Comparison of ENCODE assay signal across 8 cellular contexts in genomic region chr10:15725603-15726002, GRCh38. TPM values are rescaled to one million over a fixed set of nuclear protein-coding genes. Genes with fewer than 3 reads are reported as not detected.
DNase-seq lines count a peak whose midpoint lies in the region; ATAC-seq, FAIRE-seq and TF ChIP-seq lines count a peak whose summit lies in the region.

No MANE protein-coding gene starts in this region.

- no peaks in the 10 kb centered on the region for H3K4me1 Mint-ChIP-seq in astrocyte (ENCODE audit: low read depth, unreplicated experiment)

- no peaks in the 10 kb centered on the region for H4K20me1 ChIP-seq in astrocyte (ENCODE audit: insufficient read depth, low read length)

- H3K9me3 ChIP-seq in astrocyte (ENCODE audit: insufficient read depth, low read depth, low read length) = no peaks in the 10 kb centered on the region

- H3K9ac ChIP-seq in astrocyte (ENCODE audit: low read length) = no peak overlapping the region

- in situ Hi-C loops in KBM-7 (cut with MboI; ENCODE audit: low pct_unique_long_range_greater_than_20kb, low sequenced_read_pairs) = no loop called here

- peak; percentile 9 for FAIRE-seq in astrocyte (lab: Jason Lieb, UNC)
- no peak for FAIRE-seq in urothelium cell line (lab: Jason Lieb, UNC)

- DNase-seq in NCI-H2227 (lab: John Stamatoyannopoulos, UW; ENCODE audit: unreplicated experiment) (peak; percentile 8), NCI-H2227 treated with DMSO at 0.1 percent for 48 hours (lab: John Stamatoyannopoulos, UW) (no peak), KBM-7 (peak; percentile 48), astrocyte (ENCODE audit: low read depth) (peak; percentile 32), iris pigment epithelial cell (ENCODE audit: low read depth) (peak; percentile 67), urothelium cell line (ENCODE audit: low spot score) (peak; percentile 73), T-helper 1 cell (no peak)

- peak overlapping the region; percentile 5 for H2AFZ ChIP-seq in astrocyte (ENCODE audit: low read depth, low read length)

- H3K27ac ChIP-seq in astrocyte (ENCODE audit: low read depth, low read length) = no peak overlapping the region

- H3K36me3 Mint-ChIP-seq in astrocyte (ENCODE audit: low read depth, unreplicated experiment) = no peaks in the 10 kb centered on the region

- H3K4me1 ChIP-seq in astrocyte (ENCODE audit: insufficient read depth, low read length) = no peaks in the 10 kb centered on the region

- no peaks in the 10 kb centered on the region for H3K36me3 ChIP-seq in astrocyte (ENCODE audit: insufficient read depth, low read length)

- H3K4me2 ChIP-seq in astrocyte (ENCODE audit: low read length) = no peak overlapping the region

- no peaks in the 10 kb centered on the region for H3K79me2 ChIP-seq in astrocyte (ENCODE audit: insufficient read depth, low read length)

- no peak overlapping the region for H3K27ac Mint-ChIP-seq in astrocyte (ENCODE audit: unreplicated experiment)

- peaks cover 13% of the 10 kb centered on the region for H3K27me3 ChIP-seq in astrocyte (ENCODE audit: insufficient read depth, low read length)

- ATAC-seq in HG03521 (IDR thresholded peaks at IDR 0.05; ENCODE audit: unreplicated experiment) = no peak

- peak; percentile 67 for TF ChIP-seq CTCF in astrocyte (IDR thresholded peaks at IDR 0.05; ENCODE audit: insufficient read depth, low read depth, low read length)

- H3K4me3 ChIP-seq in astrocyte (ENCODE audit: insufficient read depth, low read depth, low read length) = no peak overlapping the region

- peaks cover 18% of the 10 kb centered on the region for H3K27me3 Mint-ChIP-seq in astrocyte (ENCODE audit: low read depth, unreplicated experiment)

- no peaks in the 10 kb centered on the region for H3K9me3 Mint-ChIP-seq in astrocyte (ENCODE audit: unreplicated experiment)

- no peak overlapping the region for H3K4me3 Mint-ChIP-seq in astrocyte (ENCODE audit: unreplicated experiment)

RNA-seq across cellular contexts. Expression of gene ITGA8, which starts 5.9 kb away (rescaled TPM):
- total RNA-seq in astrocyte = not detected in 2 replicates

Comparison
In these comparisons a context has a peak if more than half of its experiments do, and no peak if none do; other contexts are left out.
1. DNase-seq: peak in NCI-H2227 (single experiment), KBM-7 (single experiment), astrocyte (single experiment), iris pigment epithelial cell (single experiment) and urothelium cell line (single experiment); none in NCI-H2227 treated with DMSO at 0.1 percent for 48 hours (single experiment) and T-helper 1 cell (0 of 5).